ENCODE assay signal across 17 cellular contexts in the genomic region with DNA sequence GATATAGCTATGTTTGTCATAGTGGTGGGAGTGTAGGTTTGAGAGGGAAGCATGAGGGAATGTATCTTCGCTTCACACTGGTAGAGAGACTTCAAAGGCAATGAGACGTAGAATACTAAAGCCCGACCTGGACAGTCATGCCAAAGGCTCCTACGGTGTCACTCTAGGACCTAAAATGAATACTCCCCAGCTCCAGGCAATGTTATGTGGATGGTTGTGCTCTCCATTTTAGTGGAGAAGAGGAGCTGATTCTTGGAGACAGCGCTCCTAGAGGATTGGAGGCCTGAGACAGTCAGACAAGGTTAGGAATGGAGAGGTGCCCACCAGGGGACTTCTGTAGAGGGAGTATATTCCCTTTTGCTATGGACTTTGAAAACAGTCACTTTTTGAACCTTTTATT.
DNase-seq lines count a peak whose midpoint lies in the region; ATAC-seq, FAIRE-seq and TF ChIP-seq lines count a peak whose summit lies in the region.
"Had no signal": no experiment of that assay in that cellular context is flagged by ENCODE, and none has a peak within 500 bp of the region (broad histone marks: within the 10 kb centered on the region; RNA-seq: fewer than 3 reads in every experiment).

No MANE protein-coding gene starts in this region.

- CTCF ChIA-PET in Panc1 (lab: Charles Lee): no interaction called here

- H3K4me1 Mint-ChIP-seq in osteocyte (ENCODE audit: unreplicated experiment): no peaks in the 10 kb centered on the region
- H3K4me1 Mint-ChIP-seq: B cell had no signal

- H3K9me3 ChIP-seq in Panc1 (ENCODE audit: control insufficient read depth, insufficient read depth, low read depth, low read length) (no peaks in the 10 kb centered on the region), esophagus squamous epithelium (no peaks in the 10 kb centered on the region)
- H3K9me3 ChIP-seq: Caco-2 had no signal

- in situ Hi-C loops in Panc1 (cut with HindIII; ENCODE audit: low pct_unique_long_range_greater_than_20kb, low sequenced_read_pairs): no loop called here

- H3K27ac ChIP-seq in Panc1 (ENCODE audit: low read length) (no peak overlapping the region), esophagus squamous epithelium (no peak overlapping the region)

- no peaks in the 10 kb centered on the region for H3K4me1 ChIP-seq in Panc1 (ENCODE audit: control insufficient read depth, insufficient read depth, low read length)
- no peaks in the 10 kb centered on the region for H3K4me1 ChIP-seq in esophagus squamous epithelium
- H3K4me1 ChIP-seq: Caco-2 had no signal

- no peaks in the 10 kb centered on the region for H3K9me3 Mint-ChIP-seq in osteocyte (ENCODE audit: unreplicated experiment)
- H3K9me3 Mint-ChIP-seq: CD8-positive, alpha-beta T cell; HFFc6 had no signal

- FAIRE-seq in D721Med (lab: Jason Lieb, UNC): peak; percentile 11
- peak; percentile 72 for FAIRE-seq in bronchial epithelial cell (lab: Jason Lieb, UNC)
- FAIRE-seq: A204.1, GM12878, GM18507 had no signal

- intact Hi-C loops in Panc1 (cut with micrococcal nuclease; ENCODE audit: unreplicated experiment): no loop called here
- intact Hi-C loops in esophagus squamous epithelium (cut with DNase I): no loop called here

- no peaks in the 10 kb centered on the region for H3K36me3 ChIP-seq in Panc1 (ENCODE audit: control insufficient read depth, insufficient read depth, low read length)
- H3K36me3 ChIP-seq in bronchial epithelial cell (ENCODE audit: control insufficient read depth, insufficient read depth, low read length): no peaks in the 10 kb centered on the region
- H3K36me3 ChIP-seq in esophagus squamous epithelium: no peaks in the 10 kb centered on the region

- ATAC-seq in Panc1: no peak
- ATAC-seq: CD8-positive, alpha-beta T cell; GM12878 had no signal

- TF ChIP-seq POLR2A in esophagus squamous epithelium (IDR thresholded peaks at IDR 0.05): no peak

- no peaks in the 10 kb centered on the region for H3K36me3 Mint-ChIP-seq in osteocyte (ENCODE audit: unreplicated experiment)
- H3K36me3 Mint-ChIP-seq: CD8-positive, alpha-beta T cell had no signal

- H3K4me3 ChIP-seq in Panc1 (ENCODE audit: low read depth in 2 of 2, low read length in 2 of 2): no peak overlapping the region
- H3K4me3 ChIP-seq in bronchial epithelial cell (ENCODE audit: low read depth, low read length): no peak overlapping the region
- no peak overlapping the region for H3K4me3 ChIP-seq in esophagus squamous epithelium
- H3K4me3 ChIP-seq: GM12878 had no signal

- BruUV-seq in Panc1 (replicated peaks; lab: Mats Ljungman, UMichigan): no TSS peak

- POLR2A ChIA-PET in Panc1 (lab: Charles Lee): no interaction called here

- 88 to 92% methylated on average over 5 of the region's 5 CpGs for WGBS in esophagus squamous epithelium, 2 donors

- no peak overlapping the region for H3K27ac Mint-ChIP-seq in osteocyte (ENCODE audit: unreplicated experiment)
- H3K27ac Mint-ChIP-seq: B cell; CD8-positive, alpha-beta T cell; HFFc6 had no signal

- no peak for DNase-seq in D721Med (ENCODE audit: insufficient read length, low spot score)
- no peak for DNase-seq in Panc1 (ENCODE audit: low read depth, low spot score)
- no peak for DNase-seq in bronchial epithelial cell (ENCODE audit: low read depth)
- peak; percentile 17 for DNase-seq in osteocyte (ENCODE audit: extremely low spot score, unreplicated experiment)
- DNase-seq in NCI-H2107 (lab: John Stamatoyannopoulos, UW): no peak
- no peak for DNase-seq in esophagus squamous epithelium (lab: John Stamatoyannopoulos, UW)
- DNase-seq in COLO668 (lab: John Stamatoyannopoulos, UW; ENCODE audit: unreplicated experiment): no peak
- DNase-seq: C1 segment of cervical spinal cord; CD8-positive, alpha-beta T cell; DMS53; HCEC 1CT; HFFc6 had no signal

- peaks cover 12% of the 10 kb centered on the region for H3K27me3 Mint-ChIP-seq in osteocyte (ENCODE audit: unreplicated experiment)

- H3K4me3 Mint-ChIP-seq in osteocyte (ENCODE audit: unreplicated experiment): no peak overlapping the region
- H3K4me3 Mint-ChIP-seq: B cell; CD8-positive, alpha-beta T cell; HFFc6 had no signal

- peak; percentile 3 for TF ChIP-seq CTCF in D721Med (IDR thresholded peaks at IDR 0.05; ENCODE audit: insufficient read depth, missing control alignments)
- peak; percentile 14; the same call in 1 of the 2 replicates for TF ChIP-seq CTCF in Panc1 (IDR thresholded peaks at IDR 0.05)
- no peak for TF ChIP-seq CTCF in bronchial epithelial cell (IDR thresholded peaks at IDR 0.05; ENCODE audit: insufficient read depth, low read length, severe bottlenecking)
- TF ChIP-seq CTCF in osteocyte (IDR thresholded peaks at IDR 0.05): no peak
- TF ChIP-seq CTCF in esophagus squamous epithelium (IDR thresholded peaks at IDR 0.05): no peak

- H3K27me3 ChIP-seq in Panc1 (ENCODE audit: control insufficient read depth, insufficient read depth, low read length): peaks cover 3% of the 10 kb centered on the region; the same call in 1 of the 2 replicates
- no peaks in the 10 kb centered on the region for H3K27me3 ChIP-seq in bronchial epithelial cell (ENCODE audit: control insufficient read depth, insufficient read depth, low read length)
- peaks cover 0 to 21% (median 2%) of the 10 kb centered on the region in 4 donors for H3K27me3 ChIP-seq in esophagus squamous epithelium

Comparison
In these comparisons a context has a peak if more than half of its experiments do, and no peak if none do; other contexts are left out.
1. CTCF ChIP-seq: peak in D721Med (single experiment) and Panc1 (single experiment); none in bronchial epithelial cell (single experiment), osteocyte (single experiment) and esophagus squamous epithelium (0 of 6).